Comparison of ENCODE assay signal across 9 cellular contexts in genomic region chrX:410296-410695, GRCh38.
"Had no signal": no experiment of that assay in that cellular context is flagged by ENCODE, and none has a peak within 500 bp of the region (broad histone marks: within the 10 kb centered on the region; RNA-seq: fewer than 3 reads in every experiment).

No MANE protein-coding gene starts in this region.

- H3K4me3 Mint-ChIP-seq: IgD-negative memory B cell had no signal

- H3K27ac Mint-ChIP-seq: IgD-negative memory B cell had no signal

- FAIRE-seq: HepG2, HTR-8/SVneo, K562 had no signal

- H3K4me3 ChIP-seq: K562 had no signal

- ATAC-seq: HepG2, K562 had no signal

- H3K9me3 Mint-ChIP-seq: IgD-negative memory B cell had no signal

- H3K4me1 Mint-ChIP-seq: IgD-negative memory B cell had no signal

- H3K4me2 ChIP-seq: KMS-11 had no signal

- DNase-seq: IMR-90, KBM-7, KG1 had no signal

- H3K27ac ChIP-seq: HL-60, KMS-11 had no signal

- H3K9ac ChIP-seq: KMS-11 had no signal
